ENCODE assay signal across 1 cellular context in genomic region chr22:29782061-29782845, GRCh38.
A peak's percentile ranks its signal among the peaks of the same experiment; 100 is the strongest.
TF ChIP-seq lines count a peak whose summit lies in the region.

No MANE protein-coding gene starts in this region.

TF ChIP-seq in GM12878, 131 proteins besides CTCF, POLR2A, EP300 and RAD21:
- TF ChIP-seq NR2F1 (conservative IDR thresholded peaks at IDR 0.05) (peak; percentile 30; the same call in 1 of the 2 replicates), MYB (IDR thresholded peaks at IDR 0.05; ENCODE audit: borderline replicate concordance, low read depth, low read length) (no peak), PKNOX1 (IDR thresholded peaks at IDR 0.05) (0 out of 2 replicates have a peak, but pooled peaks have one; percentile 5), ZZZ3 (IDR thresholded peaks at IDR 0.05; ENCODE audit: control insufficient read depth, insufficient read length, low read depth) (no peak), ZNF274 (IDR thresholded peaks at IDR 0.05; ENCODE audit: insufficient read depth, insufficient read length) (no peak)
